In the genomic region with DNA sequence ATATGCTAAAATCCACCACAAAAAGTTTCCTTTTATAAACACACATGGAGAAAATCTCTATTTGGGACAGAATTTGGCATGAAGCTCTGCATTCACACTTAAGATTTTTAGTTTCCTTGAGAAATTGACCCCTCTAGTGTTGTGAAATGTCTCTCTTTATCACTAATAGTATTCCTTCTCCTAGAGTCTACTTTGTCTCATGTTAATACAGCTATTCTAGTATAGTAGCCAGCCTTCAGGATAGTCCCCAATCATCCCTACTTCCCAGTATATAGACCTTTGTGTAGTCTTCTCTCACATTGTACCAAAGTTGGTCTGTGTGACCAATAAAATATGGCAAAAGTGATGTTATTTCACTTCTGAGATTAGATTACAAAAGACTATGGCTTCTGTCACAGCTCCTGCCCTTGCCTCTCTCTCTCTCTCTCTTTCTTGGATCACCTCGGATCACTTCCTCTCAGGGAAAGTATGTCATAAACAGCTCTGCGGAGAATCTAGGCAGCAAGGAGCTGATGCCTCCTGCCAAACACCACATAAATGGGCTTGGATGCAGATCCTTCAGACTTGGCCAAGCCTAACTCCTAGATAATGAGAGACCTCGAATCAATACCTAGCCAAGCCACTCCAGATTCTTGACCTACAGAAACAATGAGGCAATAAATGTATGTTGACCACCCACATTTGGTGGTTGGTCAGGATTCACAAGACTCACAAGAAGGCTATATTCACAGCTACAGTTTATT, we compare ENCODE assay signal across 10 cellular contexts. TPM values are rescaled to one million over a fixed set of nuclear protein-coding genes. Genes with fewer than 3 reads are reported as not detected.
DNase-seq lines count a peak whose midpoint lies in the region; ATAC-seq, FAIRE-seq and TF ChIP-seq lines count a peak whose summit lies in the region.
"Had no signal": no experiment of that assay in that cellular context is flagged by ENCODE, and none has a peak within 500 bp of the region (broad histone marks: within the 10 kb centered on the region; RNA-seq: fewer than 3 reads in every experiment).

No MANE protein-coding gene starts in this region.

- H3K4me3 ChIP-seq in kidney (ENCODE audit: low read length in 2 of 2): no peak overlapping the region
- H3K4me3 ChIP-seq: ovary had no signal

- CTCF ChIA-PET in activated naive CD4-positive, alpha-beta T cell treated with anti-CD3 and anti-CD28 coated beads for 36 hours (lab: Charles Lee): interaction anchor here (1.0 to 2.9 kb wide), 8 partner anchors 10 to 73 kb away, joined by 3 to 9 read pairs (median 5); no protein-coding TSS in a partner anchor

- peak overlapping the region; percentile 7 for H3K4me3 Mint-ChIP-seq in activated naive CD4-positive, alpha-beta T cell treated with anti-CD3 and anti-CD28 coated beads for 36 hours
- peak overlapping the region; percentile 48 for H3K4me3 Mint-ChIP-seq in activated naive CD8-positive, alpha-beta T cell treated with anti-CD3 and anti-CD28 coated beads, Interleukin-2, amount 10 ng/mL, durations not matched to agents 7 days and 5 days
- peak overlapping the region; percentile 54 to 61 for H3K4me3 Mint-ChIP-seq in stimulated activated naive CD8-positive, alpha-beta T cell treated with anti-CD3 and anti-CD28 coated beads, Interleukin-15, amount 100 ng/mL, for 72 hours

- H3K27ac ChIP-seq in kidney (ENCODE audit: low read depth in 2 of 2, low read length in 2 of 2): no peak overlapping the region
- H3K27ac ChIP-seq: ovary had no signal

- H3K36me3 Mint-ChIP-seq in activated naive CD4-positive, alpha-beta T cell treated with anti-CD3 and anti-CD28 coated beads for 36 hours (ENCODE audit: low read depth): peaks cover 2% of the 10 kb centered on the region
- peaks cover 28% of the 10 kb centered on the region for H3K36me3 Mint-ChIP-seq in activated naive CD8-positive, alpha-beta T cell treated with anti-CD3 and anti-CD28 coated beads, Interleukin-2, amount 10 ng/mL, durations not matched to agents 7 days and 5 days

- no peak for DNase-seq in activated naive CD4-positive, alpha-beta T cell treated with anti-CD3 and anti-CD28 coated beads for 36 hours
- no peak for DNase-seq in activated naive CD4-positive, alpha-beta T cell treated with anti-CD3 and anti-CD28 coated beads, Interleukin-2, amount 50 U/mL, for 16 hours
- no peak for DNase-seq in activated naive CD8-positive, alpha-beta T cell treated with anti-CD3 and anti-CD28 coated beads, Interleukin-2, amount 10 ng/mL, durations not matched to agents 7 days and 5 days
- DNase-seq in stimulated activated naive CD8-positive, alpha-beta T cell treated with anti-CD3 and anti-CD28 coated beads, Interleukin-15, amount 100 ng/mL, for 72 hours: no peak
- DNase-seq in kidney (no peak), GM19238 (ENCODE audit: insufficient read length, low spot score) (no peak)
- DNase-seq: NCI-H1092 treated with DMSO at 0.1 percent for 48 hours, ovary had no signal

- H3K27me3 Mint-ChIP-seq in activated naive CD4-positive, alpha-beta T cell treated with anti-CD3 and anti-CD28 coated beads for 36 hours (ENCODE audit: low read depth): no peaks in the 10 kb centered on the region
- H3K27me3 Mint-ChIP-seq in activated naive CD8-positive, alpha-beta T cell treated with anti-CD3 and anti-CD28 coated beads, Interleukin-2, amount 10 ng/mL, durations not matched to agents 7 days and 5 days: no peaks in the 10 kb centered on the region
- H3K27me3 Mint-ChIP-seq in stimulated activated naive CD8-positive, alpha-beta T cell treated with anti-CD3 and anti-CD28 coated beads, Interleukin-15, amount 100 ng/mL, for 72 hours: no peaks in the 10 kb centered on the region

- no peaks in the 10 kb centered on the region for H3K4me1 ChIP-seq in kidney (ENCODE audit: control insufficient read depth in 1 of 2, insufficient read depth in 1 of 2, low read depth in 1 of 2, low read length in 2 of 2)

- TF ChIP-seq CTCF in kidney (IDR thresholded peaks at IDR 0.05; ENCODE audit: borderline replicate concordance, extremely low read depth, insufficient read depth): no peak

- H3K36me3 ChIP-seq in kidney (ENCODE audit: control insufficient read depth in 1 of 2, insufficient read depth in 2 of 2, low read length in 2 of 2): no peaks in the 10 kb centered on the region
- H3K36me3 ChIP-seq: ovary had no signal

- peaks cover 72% of the 10 kb centered on the region for H3K4me1 Mint-ChIP-seq in activated naive CD4-positive, alpha-beta T cell treated with anti-CD3 and anti-CD28 coated beads for 36 hours (ENCODE audit: low read depth)
- H3K4me1 Mint-ChIP-seq in activated naive CD8-positive, alpha-beta T cell treated with anti-CD3 and anti-CD28 coated beads, Interleukin-2, amount 10 ng/mL, durations not matched to agents 7 days and 5 days: peaks cover 37% of the 10 kb centered on the region
- peaks cover 66% of the 10 kb centered on the region for H3K4me1 Mint-ChIP-seq in stimulated activated naive CD8-positive, alpha-beta T cell treated with anti-CD3 and anti-CD28 coated beads, Interleukin-15, amount 100 ng/mL, for 72 hours

- FAIRE-seq in kidney (lab: Jason Lieb, UNC): no peak

- POLR2A ChIA-PET in activated naive CD8-positive, alpha-beta T cell treated with anti-CD3 and anti-CD28 coated beads, Interleukin-2, amount 10 ng/mL, durations not matched to agents 7 days and 5 days (lab: Charles Lee): interaction anchor here (0.9 to 6.6 kb wide), 5 partner anchors 8 to 460 kb away, joined by 3 to 133 read pairs (median 5); partner anchors contain the start of gene NABP1

- no peaks in the 10 kb centered on the region for H3K9me3 ChIP-seq in kidney (ENCODE audit: control insufficient read depth in 1 of 2, low read length in 2 of 2)
- H3K9me3 ChIP-seq: ovary had no signal

- peak overlapping the region; percentile 97 for H3K27ac Mint-ChIP-seq in activated naive CD4-positive, alpha-beta T cell treated with anti-CD3 and anti-CD28 coated beads for 36 hours
- H3K27ac Mint-ChIP-seq in activated naive CD8-positive, alpha-beta T cell treated with anti-CD3 and anti-CD28 coated beads, Interleukin-2, amount 10 ng/mL, durations not matched to agents 7 days and 5 days: peak overlapping the region; percentile 79
- H3K27ac Mint-ChIP-seq in stimulated activated naive CD8-positive, alpha-beta T cell treated with anti-CD3 and anti-CD28 coated beads, Interleukin-15, amount 100 ng/mL, for 72 hours: peak overlapping the region; percentile 97 to 99

- intact Hi-C loops in activated naive CD4-positive, alpha-beta T cell treated with anti-CD3 and anti-CD28 coated beads for 36 hours (cut with micrococcal nuclease): loop anchor here (5.0 kb wide), 2 partner anchors 446 to 736 kb away; partner anchors contain the start of gene GLS
- intact Hi-C loops in kidney (cut with DNase I): no loop called here

- H3K9me3 Mint-ChIP-seq in activated naive CD4-positive, alpha-beta T cell treated with anti-CD3 and anti-CD28 coated beads for 36 hours: no peaks in the 10 kb centered on the region
- H3K9me3 Mint-ChIP-seq in activated naive CD8-positive, alpha-beta T cell treated with anti-CD3 and anti-CD28 coated beads, Interleukin-2, amount 10 ng/mL, durations not matched to agents 7 days and 5 days: peaks cover 3% of the 10 kb centered on the region
- no peaks in the 10 kb centered on the region for H3K9me3 Mint-ChIP-seq in stimulated activated naive CD8-positive, alpha-beta T cell treated with anti-CD3 and anti-CD28 coated beads, Interleukin-15, amount 100 ng/mL, for 72 hours

- peak; percentile 17 for ATAC-seq in HG03135 (IDR thresholded peaks at IDR 0.05; ENCODE audit: unreplicated experiment)
- ATAC-seq in activated naive CD8-positive, alpha-beta T cell treated with anti-CD3 and anti-CD28 coated beads, Interleukin-2, amount 10 ng/mL, durations not matched to agents 7 days and 5 days (ENCODE audit: low read depth): no peak
- peak; percentile 2 for ATAC-seq in stimulated activated naive CD8-positive, alpha-beta T cell treated with anti-CD3 and anti-CD28 coated beads, Interleukin-15, amount 100 ng/mL, for 72 hours
- no peak for ATAC-seq in HG03175 (IDR thresholded peaks at IDR 0.05; ENCODE audit: unreplicated experiment)

- no peak overlapping the region for H3K9ac ChIP-seq in kidney (ENCODE audit: low read length in 2 of 2)

RNA-seq across cellular contexts. Expression of gene NABP1, which starts 59.7 kb away (rescaled TPM):
- 100 to 1,000 TPM in 1 of 2 experiments, 10 to 100 TPM in 1; 97.5 to 101 TPM for total RNA-seq in activated naive CD4-positive, alpha-beta T cell treated with anti-CD3 and anti-CD28 coated beads for 36 hours
- total RNA-seq in activated naive CD8-positive, alpha-beta T cell treated with anti-CD3 and anti-CD28 coated beads, Interleukin-2, amount 10 ng/mL, durations not matched to agents 7 days and 5 days: 10 to 100 TPM; 72.6 to 75.9 TPM
- 39.7 TPM for total RNA-seq in kidney
- 9.6 TPM for polyA plus RNA-seq in kidney (ENCODE audit: insufficient read depth, low read depth, low replicate concordance)

Comparison
In these comparisons a context has a peak if more than half of its experiments do, and no peak if none do; other contexts are left out.
1. H3K4me3 Mint-ChIP-seq: peak in every context shown above with its lines; median percentile 58 in stimulated activated naive CD8-positive, alpha-beta T cell treated with anti-CD3 and anti-CD28 coated beads, Interleukin-15, amount 100 ng/mL, for 72 hours; 48 in activated naive CD8-positive, alpha-beta T cell treated with anti-CD3 and anti-CD28 coated beads, Interleukin-2, amount 10 ng/mL, durations not matched to agents 7 days and 5 days; 7 in activated naive CD4-positive, alpha-beta T cell treated with anti-CD3 and anti-CD28 coated beads for 36 hours.
2. ATAC-seq: peak in HG03135 (single experiment) and stimulated activated naive CD8-positive, alpha-beta T cell treated with anti-CD3 and anti-CD28 coated beads, Interleukin-15, amount 100 ng/mL, for 72 hours (single experiment); none in activated naive CD8-positive, alpha-beta T cell treated with anti-CD3 and anti-CD28 coated beads, Interleukin-2, amount 10 ng/mL, durations not matched to agents 7 days and 5 days (single experiment) and HG03175 (single experiment).
3. Peak in every context shown above with its lines, with median percentiles within 50 percentile points of each other: H3K27ac Mint-ChIP-seq.